ENCODE assay signal across 18 cellular contexts in genomic region chr15:27844018-27844666, GRCh38.
A peak's percentile ranks its signal among the peaks of the same experiment; 100 is the strongest.
DNase-seq lines count a peak whose midpoint lies in the region; FAIRE-seq and TF ChIP-seq lines count a peak whose summit lies in the region.
"Had no signal": no experiment of that assay in that cellular context is flagged by ENCODE, and none has a peak within 500 bp of the region (broad histone marks: within the 10 kb centered on the region; RNA-seq: fewer than 3 reads in every experiment).

No MANE protein-coding gene starts in this region.

- no peak overlapping the region for H3K9ac ChIP-seq in neuronal stem cell (ENCODE audit: low read depth, low read length, poor library complexity)

- H2BK12ac ChIP-seq in neuronal stem cell (ENCODE audit: low read length): no peak overlapping the region

- no peaks in the 10 kb centered on the region for H3K27me3 ChIP-seq in bronchial epithelial cell (ENCODE audit: control insufficient read depth, insufficient read depth, low read length)
- no peaks in the 10 kb centered on the region for H3K27me3 ChIP-seq in neuronal stem cell (ENCODE audit: control insufficient read depth in 3 of 3, insufficient read depth in 3 of 3, low read depth in 1 of 3, low read length in 3 of 3)

- no peak overlapping the region for H3K14ac ChIP-seq in neuronal stem cell (ENCODE audit: low read length)

- H3K4me2 ChIP-seq in neuronal stem cell (ENCODE audit: insufficient read depth, low read length, poor library complexity, severe bottlenecking): no peak overlapping the region

- H2BK5ac ChIP-seq in neuronal stem cell (ENCODE audit: low read length): no peak overlapping the region

- FAIRE-seq in bronchial epithelial cell (lab: Jason Lieb, UNC): peak; percentile 80
- FAIRE-seq: G401.6, islet of Langerhans had no signal

- no peaks in the 10 kb centered on the region for H3K36me3 ChIP-seq in bronchial epithelial cell (ENCODE audit: control insufficient read depth, insufficient read depth, low read length)
- no peaks in the 10 kb centered on the region for H3K36me3 ChIP-seq in neuronal stem cell (replicated peaks in 1 of 2; ENCODE audit: control insufficient read depth in 2 of 2, insufficient read depth in 2 of 2, low read length in 2 of 2)

- H4K91ac ChIP-seq in neuronal stem cell (ENCODE audit: low read depth, low read length, poor library complexity): no peak overlapping the region

- no peak overlapping the region for H3K4ac ChIP-seq in neuronal stem cell (ENCODE audit: low read length)

- H2AK5ac ChIP-seq in neuronal stem cell (ENCODE audit: low read depth, low read length): no peak overlapping the region

- no peak overlapping the region for H3K27ac ChIP-seq in neuronal stem cell (replicated peaks; ENCODE audit: low read length)
- H3K27ac ChIP-seq: psoas muscle, VCaP had no signal

- H2BK120ac ChIP-seq in neuronal stem cell (ENCODE audit: low read depth, low read length): no peak overlapping the region

- no peak overlapping the region for H2AFZ ChIP-seq in neuronal stem cell (ENCODE audit: low read length)

- H3K18ac ChIP-seq in neuronal stem cell (ENCODE audit: low read length): peak overlapping the region; percentile 52

- H3K9me3 ChIP-seq in neuronal stem cell (replicated peaks in 1 of 2; ENCODE audit: control insufficient read depth in 2 of 2, insufficient read depth in 1 of 2, low read depth in 1 of 2, low read length in 2 of 2): peaks cover 0 to 4% of the 10 kb centered on the region in 2 donors
- H3K9me3 ChIP-seq: psoas muscle had no signal

- peaks cover 0 to 6% of the 10 kb centered on the region in 2 donors for H3K4me1 ChIP-seq in neuronal stem cell (ENCODE audit: control insufficient read depth in 2 of 2, insufficient read depth in 1 of 2, low read depth in 1 of 2, low read length in 2 of 2)
- H3K4me1 ChIP-seq: psoas muscle had no signal

- no CpG with 5 or more reads among the region's 13 CpGs for WGBS in neuronal stem cell (ENCODE audit: extremely low coverage in 2 of 2, insufficient read length in 2 of 2, insufficient replicate concordance in 1 of 2), 2 donors

- no peak for TF ChIP-seq CTCF in bronchial epithelial cell (IDR thresholded peaks at IDR 0.05; ENCODE audit: insufficient read depth, low read length, severe bottlenecking)

- DNase-seq in Daoy (ENCODE audit: low read depth) (peak; percentile 51), LHCN-M2 (ENCODE audit: low read depth) (peak; percentile 5), bronchial epithelial cell (ENCODE audit: low read depth) (peak; percentile 84), neuronal stem cell (ENCODE audit: low spot score) (no peak), DMS153 (lab: John Stamatoyannopoulos, UW) (no peak), GOT3 (lab: John Stamatoyannopoulos, UW) (no peak), NCI-H82 treated with DMSO at 0.1 percent for 48 hours (lab: John Stamatoyannopoulos, UW; ENCODE audit: unreplicated experiment) (no peak)
- no peak for DNase-seq in activated CD8-positive, alpha-beta memory T cell treated with anti-CD3 and anti-CD28 coated beads, Interleukin-2, amount 50 U/mL, for 4 hours
- DNase-seq: activated CD8-positive, alpha-beta memory T cell treated with anti-CD3 and anti-CD28 coated beads, Interleukin-2, amount 10 ng/mL, durations not matched to agents 7 days and 5 days; C1 segment of cervical spinal cord; NCI-H1436; NCI-H748 treated with DMSO at 0.1 percent for 48 hours; psoas muscle; stimulated activated CD4-positive, alpha-beta T cell treated with anti-CD3 and anti-CD28 coated beads, Interleukin-4, amount 100 ng/mL, for 1 hour; stimulated activated naive CD4-positive, alpha-beta T cell had no signal

- H2BK15ac ChIP-seq in neuronal stem cell (ENCODE audit: low read length): no peak overlapping the region

- no peak overlapping the region for H3K4me3 ChIP-seq in bronchial epithelial cell (ENCODE audit: low read depth, low read length)
- H3K4me3 ChIP-seq in neuronal stem cell (ENCODE audit: low read length in 2 of 2): no peak overlapping the region
- H3K4me3 ChIP-seq: psoas muscle had no signal

- H3K79me1 ChIP-seq in neuronal stem cell (ENCODE audit: low read depth, low read length): peaks cover 1% of the 10 kb centered on the region

- no peak overlapping the region for H4K8ac ChIP-seq in neuronal stem cell (ENCODE audit: low read depth, low read length)

- H3K23ac ChIP-seq in neuronal stem cell (ENCODE audit: low read depth, low read length, poor library complexity): no peak overlapping the region

Comparison
In these comparisons a context has a peak if more than half of its experiments do, and no peak if none do; other contexts are left out.
1. DNase-seq: peak in Daoy (single experiment), LHCN-M2 (single experiment) and bronchial epithelial cell (single experiment); none in neuronal stem cell (single experiment), DMS153 (single experiment), GOT3 (single experiment), NCI-H82 treated with DMSO at 0.1 percent for 48 hours (single experiment) and activated CD8-positive, alpha-beta memory T cell treated with anti-CD3 and anti-CD28 coated beads, Interleukin-2, amount 50 U/mL, for 4 hours (single experiment).